Comparison of ENCODE assay signal across 35 cellular contexts in the genomic region with DNA sequence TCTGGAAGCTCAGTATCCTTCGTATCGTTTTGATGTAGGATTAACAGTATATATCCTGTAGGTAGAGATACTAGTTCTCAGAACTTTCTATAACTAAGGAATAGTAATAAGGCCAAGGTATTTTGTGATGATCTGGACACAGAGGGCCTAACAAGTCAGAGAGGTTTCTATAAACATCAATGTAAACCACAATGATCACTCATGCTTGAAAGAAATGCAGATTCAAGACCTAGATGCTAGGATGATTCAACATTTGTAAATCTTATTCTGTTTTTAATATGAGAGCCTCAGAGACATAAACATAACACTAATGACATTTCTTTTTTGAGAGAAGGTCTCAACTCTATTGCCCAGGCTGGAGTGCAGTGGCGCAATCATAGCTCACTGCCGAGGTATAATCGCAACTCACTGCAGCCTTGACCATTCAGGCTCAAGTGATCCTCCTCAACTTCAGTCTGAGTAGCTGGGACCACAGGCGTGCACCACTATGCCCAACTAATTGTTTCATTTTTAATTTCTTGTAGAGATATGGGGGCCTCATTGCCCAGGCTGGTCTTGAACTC.
"Had no signal": no experiment of that assay in that cellular context is flagged by ENCODE, and none has a peak within 500 bp of the region (broad histone marks: within the 10 kb centered on the region; RNA-seq: fewer than 3 reads in every experiment).

No MANE protein-coding gene starts in this region.

- H3K4me3 ChIP-seq: adrenal gland, cardiac muscle cell, MG63 had no signal

- ATAC-seq: activated T-helper 17 cell treated with anti-CD3 and anti-CD28 coated beads, Interleukin-2, amount 50 U/mL, for 72 hours; PC-3 had no signal

- H3K27me3 Mint-ChIP-seq: activated B cell treated with CpG ODN at 0.5 μM for 24 hours; activated CD4-positive, alpha-beta memory T cell treated with anti-CD3 and anti-CD28 coated beads for 36 hours; activated naive CD8-positive, alpha-beta T cell treated with anti-CD3 and anti-CD28 coated beads for 36 hours; activated T-helper 17 cell treated with anti-CD3 and anti-CD28 coated beads, Interleukin-2, amount 50 U/mL, for 72 hours; central memory CD8-positive, alpha-beta T cell had no signal

- DNase-seq: activated B cell treated with CpG ODN at 0.5 μM for 24 hours; activated CD4-positive, alpha-beta memory T cell treated with anti-CD3 and anti-CD28 coated beads for 36 hours; activated CD4-positive, alpha-beta T cell treated with anti-CD3 and anti-CD28 coated beads for 4 hours; activated CD4-positive, alpha-beta T cell treated with anti-CD3 and anti-CD28 coated beads, Interleukin-2, amount 50 U/mL, for 1 hour; activated CD4-positive, CD25-positive, alpha-beta regulatory T cell treated with anti-CD3 and anti-CD28 coated beads, Interleukin-2, amount 50 U/mL, for 72 hours; activated effector memory CD4-positive, alpha-beta T cell treated with anti-CD3 and anti-CD28 coated beads, Interleukin-2, amount 50 U/mL, for 16 hours; activated naive CD4-positive, alpha-beta T cell; activated naive CD4-positive, alpha-beta T cell treated with anti-CD3 and anti-CD28 coated beads, Interleukin-2, amount 50 U/mL, for 16 hours; activated naive CD8-positive, alpha-beta T cell treated with anti-CD3 and anti-CD28 coated beads for 36 hours; activated T-cell treated with anti-CD3 and anti-CD28 coated beads, Interleukin-2, amount 50 U/mL, for 48 hours; adrenal gland; anterior cingulate cortex; Karpas-422; KBM-7; MG63; NCI-H1048; NCI-H1105 treated with DMSO at 0.1 percent for 48 hours; NCI-H1436; NCI-H1694; NCI-H1930; NCI-H2081 treated with DMSO at 0.1 percent for 48 hours; NCI-H226; NCI-H446 treated with DMSO at 0.1 percent for 48 hours; NCI-H524; NCI-H69; PC-3; Right ventricle myocardium superior; SW 1271; T-helper 1 cell; T-helper 2 cell; T-helper 9 cell had no signal

- H3K27ac Mint-ChIP-seq: activated B cell treated with CpG ODN at 0.5 μM for 24 hours; activated CD4-positive, alpha-beta memory T cell treated with anti-CD3 and anti-CD28 coated beads for 36 hours; activated naive CD8-positive, alpha-beta T cell treated with anti-CD3 and anti-CD28 coated beads for 36 hours; activated T-helper 17 cell treated with anti-CD3 and anti-CD28 coated beads, Interleukin-2, amount 50 U/mL, for 72 hours had no signal

- H3K27me3 ChIP-seq: adrenal gland, cardiac muscle cell, MG63 had no signal

- H3K9me3 Mint-ChIP-seq: activated B cell treated with CpG ODN at 0.5 μM for 24 hours; activated CD4-positive, alpha-beta memory T cell treated with anti-CD3 and anti-CD28 coated beads for 36 hours; activated naive CD8-positive, alpha-beta T cell treated with anti-CD3 and anti-CD28 coated beads for 36 hours; activated T-helper 17 cell treated with anti-CD3 and anti-CD28 coated beads, Interleukin-2, amount 50 U/mL, for 72 hours; central memory CD8-positive, alpha-beta T cell had no signal

- H3K27ac ChIP-seq: adrenal gland, cardiac muscle cell, VCaP had no signal

- H3K9me3 ChIP-seq: adrenal gland, MG63 had no signal

- H3K4me1 ChIP-seq: adrenal gland had no signal

- H3K4me1 Mint-ChIP-seq: activated naive CD8-positive, alpha-beta T cell treated with anti-CD3 and anti-CD28 coated beads for 36 hours; activated T-helper 17 cell treated with anti-CD3 and anti-CD28 coated beads, Interleukin-2, amount 50 U/mL, for 72 hours had no signal

- H3K4me3 Mint-ChIP-seq: activated B cell treated with CpG ODN at 0.5 μM for 24 hours; activated CD4-positive, alpha-beta memory T cell treated with anti-CD3 and anti-CD28 coated beads for 36 hours; activated naive CD8-positive, alpha-beta T cell treated with anti-CD3 and anti-CD28 coated beads for 36 hours; activated T-helper 17 cell treated with anti-CD3 and anti-CD28 coated beads, Interleukin-2, amount 50 U/mL, for 72 hours; central memory CD8-positive, alpha-beta T cell had no signal
